17 cellular contexts compared by ENCODE assay signal in genomic region chr10:130578532-130579289, GRCh38.
A peak's percentile ranks its signal among the peaks of the same experiment; 100 is the strongest.
DNase-seq lines count a peak whose midpoint lies in the region; ATAC-seq and TF ChIP-seq lines count a peak whose summit lies in the region.
"Had no signal": no experiment of that assay in that cellular context is flagged by ENCODE, and none has a peak within 500 bp of the region (broad histone marks: within the 10 kb centered on the region; RNA-seq: fewer than 3 reads in every experiment).

No MANE protein-coding gene starts in this region.

- H3K27ac ChIP-seq in right cardiac atrium (ENCODE audit: low read length), result no peak overlapping the region
- H3K27ac ChIP-seq: 22Rv1 had no signal

- H3K27me3 Mint-ChIP-seq in endothelial cell (ENCODE audit: unreplicated experiment) (peaks cover 5% of the 10 kb centered on the region), nephron progenitor cell (ENCODE audit: low read depth, poor library complexity) (peaks cover 11% of the 10 kb centered on the region)

- H3K9me3 Mint-ChIP-seq in endothelial cell (ENCODE audit: unreplicated experiment), result peaks cover 62% of the 10 kb centered on the region
- no peaks in the 10 kb centered on the region for H3K9me3 Mint-ChIP-seq in nephron progenitor cell

- H3K27me3 ChIP-seq in right cardiac atrium (ENCODE audit: control insufficient read depth, insufficient read depth), result no peaks in the 10 kb centered on the region
- H3K27me3 ChIP-seq: BE2C had no signal

- intact Hi-C loops in right cardiac atrium (cut with DNase I), result no loop called here

- WGBS in right cardiac atrium, result 84% methylated on average over 11 of the region's 11 CpGs

- ATAC-seq in right cardiac atrium, result no peak
- ATAC-seq in HG02970 (IDR thresholded peaks at IDR 0.05; ENCODE audit: low FRiP score, unreplicated experiment), result no peak

- H3K4me1 Mint-ChIP-seq in endothelial cell (ENCODE audit: unreplicated experiment) (no peaks in the 10 kb centered on the region), nephron progenitor cell (no peaks in the 10 kb centered on the region)
- H3K4me1 Mint-ChIP-seq: CD4-positive, alpha-beta memory T cell had no signal

- H3K4me3 ChIP-seq in right cardiac atrium (ENCODE audit: low read length), result no peak overlapping the region
- H3K4me3 ChIP-seq: HAP-1 had no signal

- H3K27ac Mint-ChIP-seq in endothelial cell (ENCODE audit: unreplicated experiment) (peak overlapping the region; percentile 67), nephron progenitor cell (peak overlapping the region; percentile 33)
- H3K27ac Mint-ChIP-seq: CD4-positive, alpha-beta memory T cell had no signal

- no peaks in the 10 kb centered on the region for H3K9me3 ChIP-seq in right cardiac atrium (ENCODE audit: control insufficient read depth, low read length)
- H3K9me3 ChIP-seq: BE2C had no signal

- H3K4me3 Mint-ChIP-seq in endothelial cell (ENCODE audit: unreplicated experiment) (peak overlapping the region; percentile 69), nephron progenitor cell (peak overlapping the region; percentile 23)
- H3K4me3 Mint-ChIP-seq: CD4-positive, alpha-beta memory T cell had no signal

- peaks cover 23% of the 10 kb centered on the region for H3K36me3 Mint-ChIP-seq in endothelial cell (ENCODE audit: low read depth, unreplicated experiment)
- no peaks in the 10 kb centered on the region for H3K36me3 Mint-ChIP-seq in nephron progenitor cell (ENCODE audit: low read depth)
- H3K36me3 Mint-ChIP-seq: CD4-positive, alpha-beta memory T cell had no signal

- no peak for TF ChIP-seq CTCF in endothelial cell (IDR thresholded peaks at IDR 0.05; ENCODE audit: unreplicated experiment)
- TF ChIP-seq CTCF in nephron progenitor cell (IDR thresholded peaks at IDR 0.05), result no peak

- no peaks in the 10 kb centered on the region for H3K4me1 ChIP-seq in right cardiac atrium (ENCODE audit: control insufficient read depth, insufficient read depth, low read length)
- H3K4me1 ChIP-seq: BE2C, HAP-1 had no signal

- peak; percentile 0 for DNase-seq in AG08396 (ENCODE audit: low spot score)
- DNase-seq in endothelial cell (ENCODE audit: low spot score), result no peak
- no peak for DNase-seq in nephron progenitor cell
- no peak for DNase-seq in activated naive CD4-positive, alpha-beta T cell treated with Interleukin-2 at 50 U/mL for 16 hours
- no peak for DNase-seq in right cardiac atrium
- DNase-seq: AML-193; BE2C; C1 segment of cervical spinal cord; Calu3; CD4-positive, alpha-beta memory T cell; COR-L47; DMS53; DMS79 treated with DMSO at 0.1 percent for 48 hours; GOT3 had no signal
